ENCODE assay signal across 8 cellular contexts in the genomic region with DNA sequence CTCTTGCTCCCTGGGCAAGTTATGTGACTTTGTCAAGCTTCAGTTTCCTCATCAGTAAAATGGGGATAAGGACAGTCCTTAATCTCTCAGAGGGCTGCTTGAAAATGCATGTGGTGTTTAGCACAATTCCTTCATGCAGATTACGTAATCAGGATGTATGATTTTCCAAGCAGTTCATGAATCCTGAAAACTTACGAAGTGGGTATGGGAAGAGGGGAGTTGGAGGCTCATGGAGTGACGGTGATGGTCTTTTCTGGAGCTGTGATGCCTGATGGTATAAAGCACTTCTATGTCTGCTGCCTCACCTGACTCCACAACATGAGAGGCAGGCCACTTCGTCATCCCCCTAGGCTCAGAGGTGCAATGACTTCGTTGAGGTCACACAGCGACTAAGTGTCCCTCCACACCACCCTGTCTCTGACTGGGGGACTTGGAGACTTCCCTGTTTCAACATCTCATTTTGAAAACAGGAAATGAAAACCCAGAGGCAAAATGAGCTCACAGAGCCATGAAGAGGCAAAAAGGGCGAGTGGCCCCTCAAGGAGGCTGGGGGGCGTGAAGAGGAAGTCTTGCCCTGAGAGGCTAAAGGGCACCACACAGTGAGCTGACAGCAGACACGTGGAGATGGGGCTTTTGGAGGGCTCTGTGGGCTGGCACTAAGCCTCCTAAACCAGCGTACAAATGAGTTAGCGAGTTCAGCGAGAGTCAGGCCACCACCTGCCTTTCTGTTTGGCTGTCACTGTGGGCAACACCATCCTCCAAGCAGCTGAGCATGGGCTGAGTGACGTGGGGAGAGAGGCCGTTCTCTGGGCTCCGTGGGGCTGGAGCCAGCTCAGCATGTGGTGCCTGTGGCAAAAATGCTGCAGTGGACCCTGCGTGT. TPM values are rescaled to one million over a fixed set of nuclear protein-coding genes. Genes with fewer than 3 reads are reported as not detected.
DNase-seq lines count a peak whose midpoint lies in the region; ATAC-seq and TF ChIP-seq lines count a peak whose summit lies in the region.

No MANE protein-coding gene starts in this region.

- H3K27ac ChIP-seq in coronary artery: peak overlapping the region in 1 of 2 donors; percentile 66

- DNase-seq in GM13976 (ENCODE audit: low spot score) (peak; percentile 86), fibroblast of pulmonary artery (ENCODE audit: low read depth) (peak; percentile 31), type B pancreatic cell (ENCODE audit: extremely low spot score, unreplicated experiment) (no peak), HCEC 1CT (no peak), coronary artery (ENCODE audit: low spot score) (no peak), SW 1271 (lab: John Stamatoyannopoulos, UW) (no peak)

- peaks cover 27% of the 10 kb centered on the region for H4K20me1 ChIP-seq in Loucy (ENCODE audit: insufficient read depth, low read length, poor library complexity, severe bottlenecking)

- no peak overlapping the region for H2AFZ ChIP-seq in Loucy (ENCODE audit: low read length)

- H3K4me1 ChIP-seq in Loucy (ENCODE audit: insufficient read depth, low read length, poor library complexity, severe bottlenecking): peaks cover 14% of the 10 kb centered on the region

- H3K9me3 ChIP-seq in Loucy (ENCODE audit: insufficient read depth, low read depth, low read length): no peaks in the 10 kb centered on the region

- no peaks in the 10 kb centered on the region for H3K9me2 ChIP-seq in Loucy (replicated peaks; ENCODE audit: low read depth, low read length)

- H3K4me1 Mint-ChIP-seq in type B pancreatic cell (ENCODE audit: unreplicated experiment): no peaks in the 10 kb centered on the region

- H3K27me3 ChIP-seq in Loucy (ENCODE audit: insufficient read depth, low read length, poor library complexity, severe bottlenecking): no peaks in the 10 kb centered on the region

- H3K9ac ChIP-seq in Loucy (ENCODE audit: low read depth, low read length, poor library complexity, severe bottlenecking): no peak overlapping the region

- H3K9me3 Mint-ChIP-seq in type B pancreatic cell: no peaks in the 10 kb centered on the region

- in situ Hi-C loops in GM13976 (cut with MboI; ENCODE audit: low sequenced_read_pairs, unreplicated experiment): no loop called here

- no peak overlapping the region for H3K4me3 Mint-ChIP-seq in type B pancreatic cell

- TF ChIP-seq CTCF in GM13976 (IDR thresholded peaks at IDR 0.05; ENCODE audit: borderline replicate concordance, control extremely low read depth, extremely low read depth, insufficient read depth, missing control alignments): no peak
- TF ChIP-seq CTCF in Loucy (conservative IDR thresholded peaks at IDR 0.05; ENCODE audit: low read length): no peak
- TF ChIP-seq CTCF in fibroblast of pulmonary artery (IDR thresholded peaks at IDR 0.05; ENCODE audit: low read length, missing control alignments): no peak
- no peak for TF ChIP-seq CTCF in type B pancreatic cell (conservative IDR thresholded peaks at IDR 0.05)
- TF ChIP-seq CTCF in coronary artery (IDR thresholded peaks at IDR 0.05): no peak

- H3K27me3 Mint-ChIP-seq in type B pancreatic cell: no peaks in the 10 kb centered on the region

- H3K36me3 ChIP-seq in Loucy (ENCODE audit: insufficient read depth, low read length): peaks cover 85% of the 10 kb centered on the region; the same call in 1 of the 2 replicates

- peaks cover 22% of the 10 kb centered on the region for H3K36me3 Mint-ChIP-seq in type B pancreatic cell

- peak overlapping the region; percentile 48 for H3K27ac Mint-ChIP-seq in type B pancreatic cell

- no peaks in the 10 kb centered on the region for H3F3A ChIP-seq in Loucy (ENCODE audit: low read depth)

- no peak overlapping the region for H3K4me3 ChIP-seq in Loucy (ENCODE audit: low read length, poor library complexity, severe bottlenecking)
- no peak overlapping the region for H3K4me3 ChIP-seq in fibroblast of pulmonary artery (replicated peaks; ENCODE audit: low read depth, low read length)
- H3K4me3 ChIP-seq in coronary artery: no peak overlapping the region

- peak; percentile 51 for ATAC-seq in GM21526 (IDR thresholded peaks at IDR 0.05; ENCODE audit: low FRiP score, unreplicated experiment)

- H3K4me2 ChIP-seq in Loucy (ENCODE audit: low read depth, low read length, poor library complexity, severe bottlenecking): peak overlapping the region; percentile 14

- peaks cover 40% of the 10 kb centered on the region; the same call in 1 of the 2 replicates for H3K79me2 ChIP-seq in Loucy (ENCODE audit: insufficient read depth, low read length)

RNA-seq across cellular contexts. Expression of a gene that starts 10.1 kb away (rescaled TPM):
- 45.5 and 98.0 TPM in 2 replicates for total RNA-seq in type B pancreatic cell (ENCODE audit: low replicate concordance)

RNA-seq across cellular contexts. Expression of a gene that starts 29.1 kb away (rescaled TPM):
- total RNA-seq in type B pancreatic cell (ENCODE audit: low replicate concordance): 4.1 and 7.7 TPM in 2 replicates

Comparison
In these comparisons a context has a peak if more than half of its experiments do, and no peak if none do; other contexts are left out.
1. DNase-seq: peak in GM13976 (single experiment) and fibroblast of pulmonary artery (single experiment); none in type B pancreatic cell (single experiment), HCEC 1CT (single experiment), coronary artery (single experiment) and SW 1271 (0 of 2).